Comparison of ENCODE assay signal across 12 cellular contexts in genomic region chr6:3358413-3359090, GRCh38.
"Had no signal": no experiment of that assay in that cellular context is flagged by ENCODE, and none has a peak within 500 bp of the region (broad histone marks: within the 10 kb centered on the region; RNA-seq: fewer than 3 reads in every experiment).

No MANE protein-coding gene starts in this region.

- H3K27ac Mint-ChIP-seq: activated B cell treated with CpG ODN at 0.5 μM for 24 hours; activated CD4-positive, alpha-beta T cell treated with anti-CD3 and anti-CD28 coated beads, Interleukin-2, amount 10 ng/mL, durations not matched to agents 24 days and 14 days; activated CD8-positive, alpha-beta T cell treated with anti-CD3 and anti-CD28 coated beads, Interleukin-2, amount 10 ng/mL, durations not matched to agents 7 days and 5 days; activated naive CD8-positive, alpha-beta T cell treated with anti-CD3 and anti-CD28 coated beads, Interleukin-2, amount 10 ng/mL, durations not matched to agents 7 days and 5 days; stimulated activated effector memory CD8-positive, alpha-beta T cell treated with anti-CD3 and anti-CD28 coated beads, Interleukin-12 subunit alpha, Interleukin-12 subunit beta, amount 100 ng/mL, for 72 hours had no signal

- H3K36me3 ChIP-seq: breast epithelium, pancreas, upper lobe of left lung had no signal

- H3K27me3 Mint-ChIP-seq: activated B cell treated with CpG ODN at 0.5 μM for 24 hours had no signal

- H3K9me3 Mint-ChIP-seq: activated B cell treated with CpG ODN at 0.5 μM for 24 hours; activated CD4-positive, alpha-beta T cell treated with anti-CD3 and anti-CD28 coated beads, Interleukin-2, amount 10 ng/mL, durations not matched to agents 24 days and 14 days; activated naive CD8-positive, alpha-beta T cell treated with anti-CD3 and anti-CD28 coated beads, Interleukin-2, amount 10 ng/mL, durations not matched to agents 7 days and 5 days; stimulated activated effector memory CD8-positive, alpha-beta T cell treated with anti-CD3 and anti-CD28 coated beads, Interleukin-12 subunit alpha, Interleukin-12 subunit beta, amount 100 ng/mL, for 72 hours had no signal

- H3K4me3 Mint-ChIP-seq: activated B cell treated with CpG ODN at 0.5 μM for 24 hours; activated CD4-positive, alpha-beta T cell treated with anti-CD3 and anti-CD28 coated beads, Interleukin-2, amount 10 ng/mL, durations not matched to agents 24 days and 14 days; activated CD8-positive, alpha-beta T cell treated with anti-CD3 and anti-CD28 coated beads, Interleukin-2, amount 10 ng/mL, durations not matched to agents 7 days and 5 days; activated naive CD8-positive, alpha-beta T cell treated with anti-CD3 and anti-CD28 coated beads, Interleukin-2, amount 10 ng/mL, durations not matched to agents 7 days and 5 days; stimulated activated effector memory CD8-positive, alpha-beta T cell treated with anti-CD3 and anti-CD28 coated beads, Interleukin-12 subunit alpha, Interleukin-12 subunit beta, amount 100 ng/mL, for 72 hours had no signal

- DNase-seq: activated B cell treated with CpG ODN at 0.5 μM for 24 hours; activated CD4-positive, alpha-beta T cell treated with anti-CD3 and anti-CD28 coated beads, Interleukin-2, amount 10 ng/mL, durations not matched to agents 24 days and 14 days; activated CD8-positive, alpha-beta memory T cell treated with anti-CD3 and anti-CD28 coated beads, Interleukin-2, amount 50 U/mL, for 4 hours; activated CD8-positive, alpha-beta T cell treated with anti-CD3 and anti-CD28 coated beads, Interleukin-2, amount 10 ng/mL, durations not matched to agents 7 days and 5 days; activated gamma-delta T cell treated with Interleukin-2 at 50 U/mL for 16 hours; activated naive CD8-positive, alpha-beta T cell treated with anti-CD3 and anti-CD28 coated beads, Interleukin-2, amount 10 ng/mL, durations not matched to agents 7 days and 5 days; pancreas; T-helper 2 cell; upper lobe of left lung had no signal

- H3K36me3 Mint-ChIP-seq: activated naive CD8-positive, alpha-beta T cell treated with anti-CD3 and anti-CD28 coated beads, Interleukin-2, amount 10 ng/mL, durations not matched to agents 7 days and 5 days; stimulated activated effector memory CD8-positive, alpha-beta T cell treated with anti-CD3 and anti-CD28 coated beads, Interleukin-12 subunit alpha, Interleukin-12 subunit beta, amount 100 ng/mL, for 72 hours had no signal

- ATAC-seq: activated CD8-positive, alpha-beta T cell treated with anti-CD3 and anti-CD28 coated beads, Interleukin-2, amount 10 ng/mL, durations not matched to agents 7 days and 5 days; left lobe of liver; pancreas; stimulated activated effector memory CD8-positive, alpha-beta T cell treated with anti-CD3 and anti-CD28 coated beads, Interleukin-12 subunit alpha, Interleukin-12 subunit beta, amount 100 ng/mL, for 72 hours had no signal

- H3K9me3 ChIP-seq: breast epithelium, pancreas, upper lobe of left lung had no signal

- H3K27me3 ChIP-seq: breast epithelium, pancreas, upper lobe of left lung had no signal

- H3K4me3 ChIP-seq: breast epithelium, pancreas, upper lobe of left lung had no signal
